In the genomic region with DNA sequence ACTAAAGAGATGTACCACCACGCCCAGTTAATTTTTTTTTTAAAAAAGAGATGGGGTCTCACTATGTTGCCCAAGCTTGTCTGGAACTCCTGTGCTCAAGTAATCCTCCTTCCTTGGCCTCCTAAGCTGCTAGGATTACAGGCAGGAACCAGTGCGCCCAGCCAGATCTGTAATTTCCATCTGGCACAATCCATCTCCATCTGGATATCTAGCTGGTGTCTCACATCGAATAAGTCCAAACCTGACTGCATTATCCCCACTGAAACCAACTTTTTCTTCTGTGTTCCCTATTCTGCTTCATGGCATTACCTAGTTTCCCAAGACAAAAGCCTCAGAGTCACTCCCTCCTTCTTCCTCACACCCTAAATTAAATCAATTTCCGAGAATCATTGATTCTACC, we compare ENCODE assay signal across 19 cellular contexts.
"Had no signal": no experiment of that assay in that cellular context is flagged by ENCODE, and none has a peak within 500 bp of the region (broad histone marks: within the 10 kb centered on the region; RNA-seq: fewer than 3 reads in every experiment).

No MANE protein-coding gene starts in this region.

- H3K4me3 ChIP-seq: coronary artery, dorsolateral prefrontal cortex, esophagus muscularis mucosa, gastroesophageal sphincter, heart right ventricle, left lung, lower lobe of right lung, mucosa of descending colon had no signal

- H3K36me3 Mint-ChIP-seq: mesothelial cell of epicardium, naive B cell had no signal

- H3K9me3 ChIP-seq: esophagus muscularis mucosa, gastroesophageal sphincter, heart right ventricle, left lung, lower lobe of right lung, mucosa of descending colon had no signal

- H3K9me3 Mint-ChIP-seq: mesothelial cell of epicardium had no signal

- H3K27ac Mint-ChIP-seq: mesothelial cell of epicardium had no signal

- H3K27ac ChIP-seq: coronary artery, dorsolateral prefrontal cortex, esophagus muscularis mucosa, foreskin keratinocyte, gastroesophageal sphincter, heart right ventricle, left lung, lower lobe of right lung had no signal

- H3K4me3 Mint-ChIP-seq: mesothelial cell of epicardium, naive B cell had no signal

- DNase-seq: dermis blood vessel endothelial cell; dorsolateral prefrontal cortex; effector CD4-positive, alpha-beta T cell; effector memory CD4-positive, alpha-beta T cell; foreskin keratinocyte; head of caudate nucleus; heart right ventricle; hippocampal formation; left cardiac atrium; left lung; left ventricle myocardium superior; lower lobe of right lung; mesenchymal stem cell; mucosa of descending colon; naive B cell had no signal

- H3K4me1 ChIP-seq: foreskin keratinocyte, gastroesophageal sphincter, heart right ventricle, left lung, lower lobe of right lung had no signal

- H3K4me1 Mint-ChIP-seq: mesothelial cell of epicardium, naive B cell had no signal

- ATAC-seq: foreskin keratinocyte, gastroesophageal sphincter, heart right ventricle, left cardiac atrium, left lung, left ventricle myocardium superior, lower lobe of right lung, mucosa of descending colon had no signal

- H3K36me3 ChIP-seq: esophagus muscularis mucosa, gastroesophageal sphincter, heart right ventricle, left lung, lower lobe of right lung had no signal

- H3K27me3 Mint-ChIP-seq: naive B cell had no signal

- H3K27me3 ChIP-seq: esophagus muscularis mucosa, foreskin keratinocyte, gastroesophageal sphincter, heart right ventricle had no signal
